ENCODE assay signal across 8 cellular contexts in genomic region chr4:7630559-7631287, GRCh38.
DNase-seq lines count a peak whose midpoint lies in the region; ATAC-seq and TF ChIP-seq lines count a peak whose summit lies in the region.

No MANE protein-coding gene starts in this region.

- H3K4me3 ChIP-seq in right lobe of liver: no peak overlapping the region

- H3K36me3 Mint-ChIP-seq in central memory CD8-positive, alpha-beta T cell (ENCODE audit: insufficient read depth): no peaks in the 10 kb centered on the region

- peak; percentile 89 for DNase-seq in A172 (ENCODE audit: low spot score)
- peak; percentile 27 for DNase-seq in LoVo (ENCODE audit: low spot score)
- no peak for DNase-seq in central memory CD8-positive, alpha-beta T cell (ENCODE audit: low spot score in 2 of 2)
- DNase-seq in right lobe of liver: peak; percentile 70 to 86 (median 85)
- no peak for DNase-seq in NCI-H1436 treated with DMSO at 0.1 percent for 48 hours (lab: John Stamatoyannopoulos, UW)

- intact Hi-C loops in right lobe of liver (cut with DNase I): no loop called here

- H3K4me3 Mint-ChIP-seq in central memory CD8-positive, alpha-beta T cell: no peak overlapping the region

- H3K36me3 ChIP-seq in right lobe of liver: no peaks in the 10 kb centered on the region

- TF ChIP-seq CTCF in right lobe of liver (IDR thresholded peaks at IDR 0.05): peak in 1 of 4 donors; percentile 19

- H3K27ac Mint-ChIP-seq in central memory CD8-positive, alpha-beta T cell (ENCODE audit: low read depth): peak overlapping the region; percentile 46

- peaks cover 12% of the 10 kb centered on the region for H3K4me1 Mint-ChIP-seq in central memory CD8-positive, alpha-beta T cell

- no peaks in the 10 kb centered on the region for H3K4me1 ChIP-seq in right lobe of liver

- H3K27me3 Mint-ChIP-seq in central memory CD8-positive, alpha-beta T cell: peaks cover 33% of the 10 kb centered on the region

- no peaks in the 10 kb centered on the region for H3K9me3 Mint-ChIP-seq in central memory CD8-positive, alpha-beta T cell

- no peak for ATAC-seq in central memory CD8-positive, alpha-beta T cell (replicated peaks; ENCODE audit: extremely low read depth, poor library complexity, severe bottlenecking)
- ATAC-seq in right lobe of liver (peak; percentile 86 to 95 (median 92)), GM21367 (IDR thresholded peaks at IDR 0.05; ENCODE audit: unreplicated experiment) (no peak), HG03571 (IDR thresholded peaks at IDR 0.05; ENCODE audit: unreplicated experiment) (no peak), HG03108 (IDR thresholded peaks at IDR 0.05; ENCODE audit: unreplicated experiment) (no peak)

- no peaks in the 10 kb centered on the region for H3K9me3 ChIP-seq in right lobe of liver

- WGBS in right lobe of liver (ENCODE audit: insufficient coverage, low coverage, low lambda C conversion rate, missing lambda C conversion rate): 25% methylated on average over 14 of the region's 18 CpGs

- H3K27me3 ChIP-seq in right lobe of liver: no peaks in the 10 kb centered on the region

- no peak for TF ChIP-seq POLR2A in right lobe of liver (IDR thresholded peaks at IDR 0.05)

- H3K27ac ChIP-seq in right lobe of liver: no peak overlapping the region

Comparison
In these comparisons a context has a peak if more than half of its experiments do, and no peak if none do; other contexts are left out.
1. DNase-seq: peak in A172 (single experiment), LoVo (single experiment) and right lobe of liver (3 of 3); none in central memory CD8-positive, alpha-beta T cell (0 of 2) and NCI-H1436 treated with DMSO at 0.1 percent for 48 hours (single experiment).
2. ATAC-seq: peak in right lobe of liver (4 of 4); none in central memory CD8-positive, alpha-beta T cell (single experiment), GM21367 (single experiment), HG03571 (single experiment) and HG03108 (single experiment).